ENCODE assay signal across 10 cellular contexts in genomic region chr17:12983986-12984932, GRCh38. TPM values are rescaled to one million over a fixed set of nuclear protein-coding genes. Genes with fewer than 3 reads are reported as not detected.
DNase-seq lines count a peak whose midpoint lies in the region; ATAC-seq and TF ChIP-seq lines count a peak whose summit lies in the region.
"Had no signal": no experiment of that assay in that cellular context is flagged by ENCODE, and none has a peak within 500 bp of the region (broad histone marks: within the 10 kb centered on the region; RNA-seq: fewer than 3 reads in every experiment).

No MANE protein-coding gene starts in this region.

- intact Hi-C loops in heart right ventricle (cut with DNase I), result loop anchor here in 3 of 10 donors (10.0 kb wide), 3 partner anchors 59 to 219 kb away; no protein-coding TSS in a partner anchor
- intact Hi-C loops in sciatic nerve (cut with DNase I), result no loop called here

- no peak for ATAC-seq in WTC11
- peak; percentile 24 to 81 (median 51) for ATAC-seq in heart right ventricle
- ATAC-seq in sciatic nerve, result peak; percentile 95
- ATAC-seq in natural killer cell treated with Interleukin-12 subunit alpha and Interleukin-12 subunit beta and Interleukin-15 and Interleukin-18, amount 100 ng/mL, for 72 hours, result no peak

- H3K36me3 Mint-ChIP-seq in WTC11, result peaks cover 12% of the 10 kb centered on the region
- no peaks in the 10 kb centered on the region for H3K36me3 Mint-ChIP-seq in natural killer cell treated with Interleukin-12 subunit alpha and Interleukin-12 subunit beta and Interleukin-15 and Interleukin-18, amount 100 ng/mL, for 72 hours

- H3K27me3 ChIP-seq in BLaER1 treated with 17β-estradiol and CSF1 and Interleukin-3, amounts not matched to agents 10 nM and 100 nM, result peaks cover 0 to 16% (median 0%) of the 10 kb centered on the region in 11 experiments; a peak in 2 of 22 replicates
- no peaks in the 10 kb centered on the region for H3K27me3 ChIP-seq in heart right ventricle

- peak overlapping the region in 10 of 11 experiments; percentile 13 to 69 (median 48); a peak in 16 of 22 replicates for H3K9ac ChIP-seq in BLaER1 treated with 17β-estradiol and CSF1 and Interleukin-3, amounts not matched to agents 10 nM and 100 nM

- H3K4me3 Mint-ChIP-seq in WTC11, result no peak overlapping the region
- H3K4me3 Mint-ChIP-seq in natural killer cell treated with Interleukin-12 subunit alpha and Interleukin-12 subunit beta and Interleukin-15 and Interleukin-18, amount 100 ng/mL, for 72 hours, result no peak overlapping the region

- TF ChIP-seq CTCF in WTC11 (IDR thresholded peaks at IDR 0.05) (no peak), heart right ventricle (IDR thresholded peaks at IDR 0.05) (no peak)

- no peaks in the 10 kb centered on the region for H3K36me3 ChIP-seq in BLaER1 treated with 17β-estradiol and CSF1 and Interleukin-3, amounts not matched to agents 10 nM and 100 nM
- H3K36me3 ChIP-seq in heart right ventricle, result peaks cover 0 to 4% (median 0%) of the 10 kb centered on the region in 9 donors

- peaks cover 0 to 10% (median 0%) of the 10 kb centered on the region in 11 experiments; a peak in 3 of 22 replicates for H3K9me3 ChIP-seq in BLaER1 treated with 17β-estradiol and CSF1 and Interleukin-3, amounts not matched to agents 10 nM and 100 nM (replicated peaks in 1 of 11)
- H3K9me3 ChIP-seq in heart right ventricle, result no peaks in the 10 kb centered on the region

- peaks cover 40 to 75% (median 73%) of the 10 kb centered on the region in 10 experiments for H3K4me1 ChIP-seq in BLaER1 treated with 17β-estradiol and CSF1 and Interleukin-3, amounts not matched to agents 10 nM and 100 nM
- peaks cover 6 to 45% (median 26%) of the 10 kb centered on the region in 9 donors for H3K4me1 ChIP-seq in heart right ventricle

- peaks cover 0 to 19% (median 9%) of the 10 kb centered on the region in 11 experiments; a peak in 12 of 22 replicates for H4K20me1 ChIP-seq in BLaER1 treated with 17β-estradiol and CSF1 and Interleukin-3, amounts not matched to agents 10 nM and 100 nM

- peak overlapping the region in 9 of 11 experiments; percentile 1 to 57 (median 40); a peak in 12 of 22 replicates for H3K27ac ChIP-seq in BLaER1 treated with 17β-estradiol and CSF1 and Interleukin-3, amounts not matched to agents 10 nM and 100 nM
- H3K27ac ChIP-seq in heart right ventricle, result peak overlapping the region; percentile 31 to 79 (median 67)

- peak overlapping the region; percentile 77 to 94 (median 87) for H3K4me2 ChIP-seq in BLaER1 treated with 17β-estradiol and CSF1 and Interleukin-3, amounts not matched to agents 10 nM and 100 nM

- H3K27ac Mint-ChIP-seq in WTC11, result peak overlapping the region; percentile 88; the same call in 1 of the 2 replicates
- no peak overlapping the region for H3K27ac Mint-ChIP-seq in natural killer cell treated with Interleukin-12 subunit alpha and Interleukin-12 subunit beta and Interleukin-15 and Interleukin-18, amount 100 ng/mL, for 72 hours

- DNase-seq in WTC11 (ENCODE audit: low spot score), result no peak
- peak; percentile 54 to 61 for DNase-seq in heart right ventricle
- peak; percentile 84 for DNase-seq in sciatic nerve (ENCODE audit: low spot score)
- DNase-seq in SK-N-DZ (ENCODE audit: low spot score), result no peak
- DNase-seq in NCI-H1417 treated with DMSO at 0.1 percent for 48 hours (lab: John Stamatoyannopoulos, UW), result no peak
- no peak for DNase-seq in NCI-H774 (lab: John Stamatoyannopoulos, UW)
- no peak for DNase-seq in natural killer cell treated with Interleukin-12 subunit alpha and Interleukin-12 subunit beta and Interleukin-15 and Interleukin-18, amount 100 ng/mL, for 72 hours (ENCODE audit: low spot score)
- DNase-seq: DMS153, T-helper 1 cell had no signal

- H3K27me3 Mint-ChIP-seq in WTC11 (ENCODE audit: low read depth), result no peaks in the 10 kb centered on the region
- H3K27me3 Mint-ChIP-seq in natural killer cell treated with Interleukin-12 subunit alpha and Interleukin-12 subunit beta and Interleukin-15 and Interleukin-18, amount 100 ng/mL, for 72 hours, result peaks cover 0 to 10% of the 10 kb centered on the region in 2 donors

- H3K4me1 Mint-ChIP-seq in WTC11, result peaks cover 30% of the 10 kb centered on the region
- peaks cover 9 to 10% of the 10 kb centered on the region in 2 donors for H3K4me1 Mint-ChIP-seq in natural killer cell treated with Interleukin-12 subunit alpha and Interleukin-12 subunit beta and Interleukin-15 and Interleukin-18, amount 100 ng/mL, for 72 hours (ENCODE audit: low read depth in 2 of 2)

- no peaks in the 10 kb centered on the region for H3K9me3 Mint-ChIP-seq in WTC11
- H3K9me3 Mint-ChIP-seq in natural killer cell treated with Interleukin-12 subunit alpha and Interleukin-12 subunit beta and Interleukin-15 and Interleukin-18, amount 100 ng/mL, for 72 hours, result peaks cover 5% of the 10 kb centered on the region

- POLR2A ChIA-PET in WTC11 (lab: Charles Lee), result interaction anchor here (0.6 kb wide), 1 partner anchor 45 kb away, joined by 5 read pairs; no protein-coding TSS in a partner anchor

- CTCF ChIA-PET in WTC11 (lab: Charles Lee), result interaction anchor here (1.8 kb wide), 1 partner anchor 242 kb away, joined by 5 read pairs; no protein-coding TSS in a partner anchor

- WGBS in heart right ventricle, 2 donors, result 64 to 65% methylated on average over 22 of the region's 22 CpGs

- peak overlapping the region in 4 of 10 experiments; percentile 10 to 42 (median 30); a peak in 5 of 20 replicates for H3K4me3 ChIP-seq in BLaER1 treated with 17β-estradiol and CSF1 and Interleukin-3, amounts not matched to agents 10 nM and 100 nM
- peak overlapping the region in 5 of 10 donors; percentile 17 to 32 (median 25) for H3K4me3 ChIP-seq in heart right ventricle

TF ChIP-seq in WTC11, 78 proteins besides CTCF, POLR2A, EP300 and RAD21 (continues in another document):
- TF ChIP-seq ZNF138 (CRISPR knock-in tag; conservative IDR thresholded peaks at IDR 0.05) (no peak), NFE2L1 (CRISPR knock-in tag; IDR thresholded peaks at IDR 0.05) (no peak), SMAD4 (CRISPR knock-in tag; IDR thresholded peaks at IDR 0.05) (no peak), RELA (CRISPR knock-in tag; IDR thresholded peaks at IDR 0.05; ENCODE audit: borderline replicate concordance) (no peak), ZNF416 (CRISPR knock-in tag; IDR thresholded peaks at IDR 0.05) (no peak), CDX4 (CRISPR knock-in tag; IDR thresholded peaks at IDR 0.05; ENCODE audit: borderline replicate concordance) (no peak)
- TF ChIP-seq, protein P1, sequence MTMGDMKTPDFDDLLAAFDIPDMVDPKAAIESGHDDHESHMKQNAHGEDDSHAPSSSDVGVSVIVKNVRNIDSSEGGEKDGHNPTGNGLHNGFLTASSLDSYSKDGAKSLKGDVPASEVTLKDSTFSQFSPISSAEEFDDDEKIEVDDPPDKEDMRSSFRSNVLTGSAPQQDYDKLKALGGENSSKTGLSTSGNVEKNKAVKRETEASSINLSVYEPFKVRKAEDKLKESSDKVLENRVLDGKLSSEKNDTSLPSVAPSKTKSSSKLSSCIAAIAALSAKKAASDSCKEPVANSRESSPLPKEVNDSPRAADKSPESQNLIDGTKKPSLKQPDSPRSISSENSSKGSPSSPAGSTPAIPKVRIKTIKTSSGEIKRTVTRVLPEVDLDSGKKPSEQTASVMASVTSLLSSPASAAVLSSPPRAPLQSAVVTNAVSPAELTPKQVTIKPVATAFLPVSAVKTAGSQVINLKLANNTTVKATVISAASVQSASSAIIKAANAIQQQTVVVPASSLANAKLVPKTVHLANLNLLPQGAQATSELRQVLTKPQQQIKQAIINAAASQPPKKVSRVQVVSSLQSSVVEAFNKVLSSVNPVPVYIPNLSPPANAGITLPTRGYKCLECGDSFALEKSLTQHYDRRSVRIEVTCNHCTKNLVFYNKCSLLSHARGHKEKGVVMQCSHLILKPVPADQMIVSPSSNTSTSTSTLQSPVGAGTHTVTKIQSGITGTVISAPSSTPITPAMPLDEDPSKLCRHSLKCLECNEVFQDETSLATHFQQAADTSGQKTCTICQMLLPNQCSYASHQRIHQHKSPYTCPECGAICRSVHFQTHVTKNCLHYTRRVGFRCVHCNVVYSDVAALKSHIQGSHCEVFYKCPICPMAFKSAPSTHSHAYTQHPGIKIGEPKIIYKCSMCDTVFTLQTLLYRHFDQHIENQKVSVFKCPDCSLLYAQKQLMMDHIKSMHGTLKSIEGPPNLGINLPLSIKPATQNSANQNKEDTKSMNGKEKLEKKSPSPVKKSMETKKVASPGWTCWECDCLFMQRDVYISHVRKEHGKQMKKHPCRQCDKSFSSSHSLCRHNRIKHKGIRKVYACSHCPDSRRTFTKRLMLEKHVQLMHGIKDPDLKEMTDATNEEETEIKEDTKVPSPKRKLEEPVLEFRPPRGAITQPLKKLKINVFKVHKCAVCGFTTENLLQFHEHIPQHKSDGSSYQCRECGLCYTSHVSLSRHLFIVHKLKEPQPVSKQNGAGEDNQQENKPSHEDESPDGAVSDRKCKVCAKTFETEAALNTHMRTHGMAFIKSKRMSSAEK (CRISPR knock-in tag; IDR thresholded peaks at IDR 0.05; ENCODE audit: borderline replicate concordance), result no peak

RNA-seq across cellular contexts. Expression of gene ELAC2, which starts 33.6 kb away (rescaled TPM):
- total RNA-seq in WTC11 (2021) (76.3 to 86.9 TPM (median 77.7 TPM) in 3 replicates), heart right ventricle (10 to 100 TPM; 54.2 to 76.8 (median 64.1) TPM), sciatic nerve (51.4 TPM)
- 10 to 100 TPM; 32.3 to 50.4 TPM for polyA plus RNA-seq in heart right ventricle
- polyA plus RNA-seq in SK-N-DZ (2014; cell fraction: cytosol; rRNA removed), result 55.0 and 58.6 TPM in 2 replicates
- polyA plus RNA-seq in SK-N-DZ (2014; cell fraction: nucleus; rRNA removed), result 142 and 156 TPM in 2 replicates
- total RNA-seq in natural killer cell treated with Interleukin-12 subunit alpha and Interleukin-12 subunit beta and Interleukin-15 and Interleukin-18, amount 100 ng/mL, for 72 hours, result 100 to 1,000 TPM in 1 of 2 donors, 10 to 100 TPM in 1; 65.5 to 146 TPM

Comparison
In these comparisons a context has a peak if more than half of its experiments do, and no peak if none do; other contexts are left out.
1. ATAC-seq: peak in heart right ventricle (8 of 8) and sciatic nerve (single experiment); none in WTC11 (single experiment) and natural killer cell treated with Interleukin-12 subunit alpha and Interleukin-12 subunit beta and Interleukin-15 and Interleukin-18, amount 100 ng/mL, for 72 hours (0 of 2).
2. DNase-seq: peak in heart right ventricle (2 of 2) and sciatic nerve (single experiment); none in WTC11 (single experiment), SK-N-DZ (single experiment), NCI-H1417 treated with DMSO at 0.1 percent for 48 hours (single experiment), NCI-H774 (single experiment) and natural killer cell treated with Interleukin-12 subunit alpha and Interleukin-12 subunit beta and Interleukin-15 and Interleukin-18, amount 100 ng/mL, for 72 hours (single experiment).